17 cellular contexts compared by ENCODE assay signal in the genomic region with DNA sequence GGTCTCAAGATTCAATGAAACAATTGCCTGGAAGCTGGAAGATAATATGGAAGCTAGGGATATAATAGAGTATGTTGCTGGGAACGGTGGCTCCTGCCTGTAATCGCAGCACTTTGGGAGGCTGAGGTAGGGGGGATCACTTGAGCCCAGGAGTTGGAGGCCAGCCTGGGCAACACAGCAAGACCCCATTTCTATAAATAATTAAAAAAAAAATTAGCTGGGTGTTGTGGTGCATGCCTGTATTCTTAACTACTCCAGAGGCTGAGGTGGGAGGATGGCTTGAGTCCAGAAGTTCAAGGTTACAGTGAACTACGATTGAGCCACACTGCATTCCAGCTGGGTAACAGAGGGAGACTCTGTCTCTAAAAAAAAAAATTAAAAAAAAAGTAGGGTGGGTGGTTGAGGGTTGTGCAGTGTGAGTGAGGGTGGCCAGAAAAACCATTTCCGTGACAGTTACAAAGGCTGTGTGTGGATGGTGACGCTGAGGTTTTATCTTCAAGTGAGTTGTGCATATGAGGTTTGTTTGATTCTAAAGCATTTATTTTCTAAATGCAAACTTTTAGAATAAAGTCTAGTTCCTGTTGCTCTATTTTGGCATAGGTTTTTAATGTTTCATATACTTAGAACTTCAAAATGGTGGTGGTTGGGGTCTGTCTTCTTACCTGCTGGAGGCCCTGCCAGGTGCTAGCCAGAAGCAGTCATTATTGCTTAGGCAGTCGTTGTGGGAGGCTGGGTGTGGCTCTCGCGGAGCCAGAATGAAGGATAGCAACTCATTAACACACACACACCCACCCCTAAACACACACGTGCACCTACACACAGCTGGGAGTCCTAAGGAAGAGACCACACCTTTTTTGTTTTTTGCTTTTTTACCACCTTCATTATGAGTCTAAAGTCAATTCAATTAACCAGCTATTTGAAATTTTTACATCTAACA. TPM values are rescaled to one million over a fixed set of nuclear protein-coding genes. Genes with fewer than 3 reads are reported as not detected.
DNase-seq lines count a peak whose midpoint lies in the region; ATAC-seq and TF ChIP-seq lines count a peak whose summit lies in the region.
"Had no signal": no experiment of that assay in that cellular context is flagged by ENCODE, and none has a peak within 500 bp of the region (broad histone marks: within the 10 kb centered on the region; RNA-seq: fewer than 3 reads in every experiment).

No MANE protein-coding gene starts in this region.

- intact Hi-C loops in CD4-positive, alpha-beta memory T cell (cut with micrococcal nuclease), result no loop called here

- TF ChIP-seq CTCF in fibroblast of pulmonary artery (IDR thresholded peaks at IDR 0.05; ENCODE audit: low read length, missing control alignments) (no peak), GM10266 (IDR thresholded peaks at IDR 0.05; ENCODE audit: control insufficient read depth, insufficient read depth, low read depth, missing control alignments) (no peak)

- POLR2A ChIA-PET in CD4-positive, alpha-beta memory T cell (lab: Charles Lee; ENCODE audit: partially characterized antibody), result no interaction called here
- POLR2A ChIA-PET in HEK293T (lab: Yijun Ruan, JAX), result no interaction called here

- peak overlapping the region in 5 of 7 donors; percentile 9 to 81 (median 48) for H3K27ac Mint-ChIP-seq in CD4-positive, alpha-beta memory T cell
- no peak overlapping the region for H3K27ac Mint-ChIP-seq in natural killer cell treated with Interleukin-12 subunit alpha and Interleukin-12 subunit beta and Interleukin-15 and Interleukin-18, amount 100 ng/mL, for 72 hours

- no peaks in the 10 kb centered on the region for H3K9me3 ChIP-seq in CD4-positive, alpha-beta memory T cell (ENCODE audit: control insufficient read depth in 1 of 2, low read length in 2 of 2)
- H3K9me3 ChIP-seq: BE2C, psoas muscle, SJSA1 had no signal

- no peaks in the 10 kb centered on the region for H3K36me3 Mint-ChIP-seq in CD4-positive, alpha-beta memory T cell
- no peaks in the 10 kb centered on the region for H3K36me3 Mint-ChIP-seq in natural killer cell treated with Interleukin-12 subunit alpha and Interleukin-12 subunit beta and Interleukin-15 and Interleukin-18, amount 100 ng/mL, for 72 hours

- CTCF ChIA-PET in CD4-positive, alpha-beta memory T cell (lab: Charles Lee; ENCODE audit: partially characterized antibody), result interaction anchor here (0.9 kb wide), 2 partner anchors 9 to 12 kb away, joined by 3 to 4 read pairs; no protein-coding TSS in a partner anchor
- CTCF ChIA-PET in HEK293T (lab: Yijun Ruan, JAX), result interaction anchor here (0.7 kb wide), 1 partner anchor 16 kb away, joined by 3 read pairs; no protein-coding TSS in a partner anchor

- peaks cover 0 to 6% (median 1%) of the 10 kb centered on the region in 4 donors for H3K4me1 Mint-ChIP-seq in CD4-positive, alpha-beta memory T cell
- peaks cover 49 to 54% of the 10 kb centered on the region in 2 donors for H3K4me1 Mint-ChIP-seq in natural killer cell treated with Interleukin-12 subunit alpha and Interleukin-12 subunit beta and Interleukin-15 and Interleukin-18, amount 100 ng/mL, for 72 hours (ENCODE audit: low read depth in 2 of 2)

- H3K27me3 ChIP-seq in CD4-positive, alpha-beta memory T cell (ENCODE audit: insufficient read depth, low read length), result no peaks in the 10 kb centered on the region
- H3K27me3 ChIP-seq: BE2C, SJSA1 had no signal

- H3K36me3 ChIP-seq in CD4-positive, alpha-beta memory T cell (ENCODE audit: insufficient read depth, low read length), result no peaks in the 10 kb centered on the region
- H3K36me3 ChIP-seq: BE2C, brain microvascular endothelial cell, SJSA1 had no signal

- peaks cover 3 to 4% of the 10 kb centered on the region in 2 donors for H3K27me3 Mint-ChIP-seq in CD4-positive, alpha-beta memory T cell
- H3K27me3 Mint-ChIP-seq in natural killer cell treated with Interleukin-12 subunit alpha and Interleukin-12 subunit beta and Interleukin-15 and Interleukin-18, amount 100 ng/mL, for 72 hours, result peaks cover 37 to 50% of the 10 kb centered on the region in 2 donors

- no peak overlapping the region for H3K4me3 ChIP-seq in CD4-positive, alpha-beta memory T cell (ENCODE audit: low read length in 2 of 2)
- no peak overlapping the region for H3K4me3 ChIP-seq in fibroblast of pulmonary artery (replicated peaks; ENCODE audit: low read depth, low read length)
- H3K4me3 ChIP-seq: psoas muscle, SJSA1 had no signal

- peak overlapping the region in 1 of 8 donors; percentile 24 for H3K4me3 Mint-ChIP-seq in CD4-positive, alpha-beta memory T cell
- H3K4me3 Mint-ChIP-seq in natural killer cell treated with Interleukin-12 subunit alpha and Interleukin-12 subunit beta and Interleukin-15 and Interleukin-18, amount 100 ng/mL, for 72 hours, result peak overlapping the region; percentile 40

- peak in 2 of 5 donors; percentile 8 to 22 for DNase-seq in CD4-positive, alpha-beta memory T cell
- DNase-seq in LoVo (ENCODE audit: low spot score) (peak; percentile 44), fibroblast of pulmonary artery (ENCODE audit: low read depth) (peak; percentile 39), HEK293T (ENCODE audit: extremely low spot score) (no peak), SKM-1 treated with dmso at 0.1 percent for 144 hours (lab: John Stamatoyannopoulos, UW; ENCODE audit: unreplicated experiment) (no peak), GM10266 (ENCODE audit: extremely low spot score) (no peak)
- DNase-seq in natural killer cell treated with Interleukin-12 subunit alpha and Interleukin-12 subunit beta and Interleukin-15 and Interleukin-18, amount 100 ng/mL, for 72 hours (ENCODE audit: low spot score), result no peak
- DNase-seq: activated CD4-positive, alpha-beta T cell treated with anti-CD3 and anti-CD28 coated beads, Interleukin-2, amount 50 U/mL, for 4 hours; BE2C; brain microvascular endothelial cell; DMS79; KBM-7; left ventricle myocardium superior; NCI-H1092 treated with DMSO at 0.1 percent for 48 hours; psoas muscle had no signal

- peak; percentile 63 to 65 for ATAC-seq in natural killer cell treated with Interleukin-12 subunit alpha and Interleukin-12 subunit beta and Interleukin-15 and Interleukin-18, amount 100 ng/mL, for 72 hours
- ATAC-seq: left ventricle myocardium superior, psoas muscle had no signal

- no peaks in the 10 kb centered on the region for H3K4me1 ChIP-seq in CD4-positive, alpha-beta memory T cell (ENCODE audit: insufficient read depth, low read length)
- H3K4me1 ChIP-seq: BE2C, psoas muscle had no signal

- H3K9me3 Mint-ChIP-seq in CD4-positive, alpha-beta memory T cell, result no peaks in the 10 kb centered on the region
- no peaks in the 10 kb centered on the region for H3K9me3 Mint-ChIP-seq in natural killer cell treated with Interleukin-12 subunit alpha and Interleukin-12 subunit beta and Interleukin-15 and Interleukin-18, amount 100 ng/mL, for 72 hours

- no peak overlapping the region for H3K27ac ChIP-seq in CD4-positive, alpha-beta memory T cell (ENCODE audit: low read depth, low read length)
- H3K27ac ChIP-seq: brain microvascular endothelial cell, psoas muscle, SJSA1 had no signal

TF ChIP-seq in HEK293T, 16 proteins besides CTCF, POLR2A, EP300 and RAD21:
- TF ChIP-seq SUZ12 (IDR thresholded peaks at IDR 0.05) (no peak), SP1 (IDR thresholded peaks at IDR 0.05) (no peak), CTBP1 (IDR thresholded peaks at IDR 0.05; ENCODE audit: borderline replicate concordance) (no peak), FOXM1 (IDR thresholded peaks at IDR 0.05; ENCODE audit: borderline replicate concordance) (no peak), ELF4 (IDR thresholded peaks at IDR 0.05) (no peak), LEF1 (IDR thresholded peaks at IDR 0.05; ENCODE audit: borderline replicate concordance) (no peak), FOXA1 (IDR thresholded peaks at IDR 0.05) (no peak), TARDBP (IDR thresholded peaks at IDR 0.05) (no peak), ARNT (IDR thresholded peaks at IDR 0.05) (no peak), HDGF (IDR thresholded peaks at IDR 0.05; ENCODE audit: borderline replicate concordance) (no peak), L3MBTL2 (conservative IDR thresholded peaks at IDR 0.05) (no peak), NFRKB (IDR thresholded peaks at IDR 0.05) (no peak), BHLHE40 (IDR thresholded peaks at IDR 0.05; ENCODE audit: borderline replicate concordance) (no peak), FOXK2 (IDR thresholded peaks at IDR 0.05) (no peak), ZNF384 (IDR thresholded peaks at IDR 0.05) (no peak)
- TF ChIP-seq, protein P1, sequence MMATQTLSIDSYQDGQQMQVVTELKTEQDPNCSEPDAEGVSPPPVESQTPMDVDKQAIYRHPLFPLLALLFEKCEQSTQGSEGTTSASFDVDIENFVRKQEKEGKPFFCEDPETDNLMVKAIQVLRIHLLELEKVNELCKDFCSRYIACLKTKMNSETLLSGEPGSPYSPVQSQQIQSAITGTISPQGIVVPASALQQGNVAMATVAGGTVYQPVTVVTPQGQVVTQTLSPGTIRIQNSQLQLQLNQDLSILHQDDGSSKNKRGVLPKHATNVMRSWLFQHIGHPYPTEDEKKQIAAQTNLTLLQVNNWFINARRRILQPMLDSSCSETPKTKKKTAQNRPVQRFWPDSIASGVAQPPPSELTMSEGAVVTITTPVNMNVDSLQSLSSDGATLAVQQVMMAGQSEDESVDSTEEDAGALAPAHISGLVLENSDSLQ (IDR thresholded peaks at IDR 0.05), result no peak

RNA-seq across cellular contexts. Expression of a gene that starts 4.7 kb away (rescaled TPM):
- total RNA-seq in CD4-positive, alpha-beta memory T cell, result not detected
- 1 to 10 TPM in 1 of 2 donors, under 1 TPM in 1; 0.61 to 2.1 TPM for polyA plus RNA-seq in CD4-positive, alpha-beta memory T cell
- not detected for total RNA-seq in natural killer cell treated with Interleukin-12 subunit alpha and Interleukin-12 subunit beta and Interleukin-15 and Interleukin-18, amount 100 ng/mL, for 72 hours
- total RNA-seq: myocyte, SJSA1 had no signal

Comparison
In these comparisons a context has a peak if more than half of its experiments do, and no peak if none do; other contexts are left out.
1. DNase-seq: peak in LoVo (single experiment) and fibroblast of pulmonary artery (single experiment); none in natural killer cell treated with Interleukin-12 subunit alpha and Interleukin-12 subunit beta and Interleukin-15 and Interleukin-18, amount 100 ng/mL, for 72 hours (single experiment), HEK293T (single experiment), SKM-1 treated with dmso at 0.1 percent for 144 hours (single experiment) and GM10266 (single experiment).
2. H3K27ac Mint-ChIP-seq: peak in CD4-positive, alpha-beta memory T cell (5 of 7); none in natural killer cell treated with Interleukin-12 subunit alpha and Interleukin-12 subunit beta and Interleukin-15 and Interleukin-18, amount 100 ng/mL, for 72 hours (0 of 2).